Comparison of ENCODE assay signal across 2 cellular contexts in the genomic region with DNA sequence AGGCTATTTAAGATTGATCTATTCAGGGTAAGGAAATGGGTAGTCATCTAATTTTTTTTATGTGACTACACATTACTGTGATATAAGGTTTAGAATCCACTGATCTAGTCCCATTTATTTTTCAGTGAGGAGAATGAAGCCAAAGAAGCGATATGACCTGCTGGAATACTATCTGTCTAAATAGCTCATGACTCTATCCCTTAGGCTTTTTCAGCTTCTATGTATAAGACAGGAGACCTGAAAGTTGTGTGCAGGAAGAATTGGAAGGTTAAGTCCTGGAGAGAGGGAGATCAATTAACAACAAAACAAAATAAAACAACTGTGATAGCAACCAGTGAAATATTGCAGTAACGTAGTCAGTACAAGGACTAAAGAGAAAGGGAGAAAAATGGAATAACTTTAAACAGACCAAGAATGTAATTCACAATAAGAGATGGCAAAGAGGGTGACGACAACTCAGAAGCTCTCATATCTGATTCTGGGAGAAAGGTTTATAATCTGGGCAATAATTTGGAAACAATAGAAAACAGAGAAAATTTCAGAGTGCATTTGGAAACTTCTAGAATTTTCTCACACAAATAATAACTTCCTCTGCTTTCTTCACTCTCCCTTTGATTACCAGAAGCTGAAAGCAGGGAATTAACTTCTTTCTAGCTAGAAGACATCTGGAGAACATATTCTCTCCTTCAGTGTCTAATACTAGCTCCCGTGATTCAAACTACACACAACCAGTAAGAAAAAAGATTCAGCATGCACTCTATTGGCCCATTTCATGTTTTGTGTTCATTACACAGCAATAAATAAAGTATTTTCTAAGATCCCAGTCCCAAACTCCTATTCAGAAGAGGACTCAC.
TF ChIP-seq lines count a peak whose summit lies in the region.

No MANE protein-coding gene starts in this region.

TF ChIP-seq in IMR-90, 13 proteins besides CTCF, POLR2A, EP300 and RAD21:
- TF ChIP-seq CHD1 (IDR thresholded peaks at IDR 0.05; ENCODE audit: low read depth, low read length) (no peak), MXI1 (IDR thresholded peaks at IDR 0.05; ENCODE audit: borderline replicate concordance, low read depth, low read length) (no peak), MAZ (IDR thresholded peaks at IDR 0.05; ENCODE audit: borderline replicate concordance, low read depth, low read length) (no peak), CEBPB (IDR thresholded peaks at IDR 0.05; ENCODE audit: low read depth, low read length) (no peak), RCOR1 (IDR thresholded peaks at IDR 0.05; ENCODE audit: insufficient replicate concordance, low read length) (no peak), NFE2L2 (IDR thresholded peaks at IDR 0.05; ENCODE audit: low read depth, low read length) (no peak), FOS (IDR thresholded peaks at IDR 0.05; ENCODE audit: low read depth, low read length) (no peak), RFX5 (IDR thresholded peaks at IDR 0.05; ENCODE audit: low read depth, low read length) (no peak), BHLHE40 (IDR thresholded peaks at IDR 0.05; ENCODE audit: low read depth, low read length) (no peak), SMC3 (IDR thresholded peaks at IDR 0.05; ENCODE audit: low read depth, low read length) (no peak), MAFK (IDR thresholded peaks at IDR 0.05; ENCODE audit: low read depth, low read length) (no peak)
- TF ChIP-seq, protein P1, sequence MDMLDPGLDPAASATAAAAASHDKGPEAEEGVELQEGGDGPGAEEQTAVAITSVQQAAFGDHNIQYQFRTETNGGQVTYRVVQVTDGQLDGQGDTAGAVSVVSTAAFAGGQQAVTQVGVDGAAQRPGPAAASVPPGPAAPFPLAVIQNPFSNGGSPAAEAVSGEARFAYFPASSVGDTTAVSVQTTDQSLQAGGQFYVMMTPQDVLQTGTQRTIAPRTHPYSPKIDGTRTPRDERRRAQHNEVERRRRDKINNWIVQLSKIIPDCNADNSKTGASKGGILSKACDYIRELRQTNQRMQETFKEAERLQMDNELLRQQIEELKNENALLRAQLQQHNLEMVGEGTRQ (IDR thresholded peaks at IDR 0.05; ENCODE audit: low read depth, low read length) = no peak
- TF ChIP-seq, protein P2, sequence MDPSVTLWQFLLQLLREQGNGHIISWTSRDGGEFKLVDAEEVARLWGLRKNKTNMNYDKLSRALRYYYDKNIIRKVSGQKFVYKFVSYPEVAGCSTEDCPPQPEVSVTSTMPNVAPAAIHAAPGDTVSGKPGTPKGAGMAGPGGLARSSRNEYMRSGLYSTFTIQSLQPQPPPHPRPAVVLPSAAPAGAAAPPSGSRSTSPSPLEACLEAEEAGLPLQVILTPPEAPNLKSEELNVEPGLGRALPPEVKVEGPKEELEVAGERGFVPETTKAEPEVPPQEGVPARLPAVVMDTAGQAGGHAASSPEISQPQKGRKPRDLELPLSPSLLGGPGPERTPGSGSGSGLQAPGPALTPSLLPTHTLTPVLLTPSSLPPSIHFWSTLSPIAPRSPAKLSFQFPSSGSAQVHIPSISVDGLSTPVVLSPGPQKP (IDR thresholded peaks at IDR 0.05; ENCODE audit: borderline replicate concordance, low read depth, low read length) = no peak

TF ChIP-seq in endothelial cell of umbilical vein, 7 proteins besides CTCF, POLR2A, EP300 and RAD21:
- TF ChIP-seq MYC (IDR thresholded peaks at IDR 0.05; ENCODE audit: low read depth, low read length) (no peak), EZH2 (IDR thresholded peaks at IDR 0.05; ENCODE audit: borderline replicate concordance, low read depth, low read length, severe bottlenecking) (no peak), JUN (IDR thresholded peaks at IDR 0.05; ENCODE audit: borderline replicate concordance, insufficient read depth, insufficient read length, low read depth) (no peak), GATA2 (IDR thresholded peaks at IDR 0.05; ENCODE audit: insufficient read depth, insufficient read length, low read depth, low read length) (no peak), POLR2AphosphoS5 (IDR thresholded peaks at IDR 0.05; ENCODE audit: insufficient read depth, low read depth, low read length) (no peak), FOS (IDR thresholded peaks at IDR 0.05; ENCODE audit: borderline replicate concordance, insufficient read depth, low read length) (no peak)
- TF ChIP-seq, protein P3, sequence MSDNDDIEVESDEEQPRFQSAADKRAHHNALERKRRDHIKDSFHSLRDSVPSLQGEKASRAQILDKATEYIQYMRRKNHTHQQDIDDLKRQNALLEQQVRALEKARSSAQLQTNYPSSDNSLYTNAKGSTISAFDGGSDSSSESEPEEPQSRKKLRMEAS (IDR thresholded peaks at IDR 0.05; ENCODE audit: insufficient read depth, insufficient read length) = no peak
